8 cellular contexts compared by ENCODE assay signal in genomic region chr14:92551066-92551841, GRCh38. TPM values are rescaled to one million over a fixed set of nuclear protein-coding genes. Genes with fewer than 3 reads are reported as not detected.
A peak's percentile ranks its signal among the peaks of the same experiment; 100 is the strongest.
DNase-seq lines count a peak whose midpoint lies in the region; ATAC-seq and TF ChIP-seq lines count a peak whose summit lies in the region.

No MANE protein-coding gene starts in this region.

- peaks cover 4% of the 10 kb centered on the region for H3K27me3 Mint-ChIP-seq in glutamatergic neuron (ENCODE audit: unreplicated experiment)

- peak; percentile 19 for TF ChIP-seq CTCF in glutamatergic neuron (IDR thresholded peaks at IDR 0.05; ENCODE audit: partially characterized antibody, unreplicated experiment)

- no peak overlapping the region for H3K4me3 Mint-ChIP-seq in glutamatergic neuron (ENCODE audit: unreplicated experiment)

- ATAC-seq in GM18499 (IDR thresholded peaks at IDR 0.05; ENCODE audit: insufficient read depth, unreplicated experiment) (peak; percentile 81), GM21786 (IDR thresholded peaks at IDR 0.05; ENCODE audit: unreplicated experiment) (peak; percentile 80)

- DNase-seq in LHCN-M2 (ENCODE audit: low read depth) (peak; percentile 15), glutamatergic neuron (no peak), pons (ENCODE audit: low spot score) (no peak), T-helper 9 cell (no peak), GOT3 (lab: John Stamatoyannopoulos, UW) (no peak), COR-L47 (lab: John Stamatoyannopoulos, UW) (no peak)

- no peak overlapping the region for H3K27ac Mint-ChIP-seq in glutamatergic neuron (ENCODE audit: unreplicated experiment)

- peaks cover 2% of the 10 kb centered on the region for H3K9me3 Mint-ChIP-seq in glutamatergic neuron (ENCODE audit: unreplicated experiment)

- H3K36me3 Mint-ChIP-seq in glutamatergic neuron (ENCODE audit: unreplicated experiment) = no peaks in the 10 kb centered on the region

- H3K4me1 Mint-ChIP-seq in glutamatergic neuron (ENCODE audit: low read depth, unreplicated experiment) = peaks cover 5% of the 10 kb centered on the region

RNA-seq across cellular contexts. Expression of gene RIN3, which starts 37.7 kb away (rescaled TPM):
- total RNA-seq in LHCN-M2 (2014; rRNA removed) (1.5 and 2.1 TPM in 2 replicates), glutamatergic neuron (ENCODE audit: unreplicated experiment) (0.76 TPM)
- 4.8 TPM for polyA plus RNA-seq in LHCN-M2 (2012)
